ENCODE assay signal across 2 cellular contexts in the genomic region with DNA sequence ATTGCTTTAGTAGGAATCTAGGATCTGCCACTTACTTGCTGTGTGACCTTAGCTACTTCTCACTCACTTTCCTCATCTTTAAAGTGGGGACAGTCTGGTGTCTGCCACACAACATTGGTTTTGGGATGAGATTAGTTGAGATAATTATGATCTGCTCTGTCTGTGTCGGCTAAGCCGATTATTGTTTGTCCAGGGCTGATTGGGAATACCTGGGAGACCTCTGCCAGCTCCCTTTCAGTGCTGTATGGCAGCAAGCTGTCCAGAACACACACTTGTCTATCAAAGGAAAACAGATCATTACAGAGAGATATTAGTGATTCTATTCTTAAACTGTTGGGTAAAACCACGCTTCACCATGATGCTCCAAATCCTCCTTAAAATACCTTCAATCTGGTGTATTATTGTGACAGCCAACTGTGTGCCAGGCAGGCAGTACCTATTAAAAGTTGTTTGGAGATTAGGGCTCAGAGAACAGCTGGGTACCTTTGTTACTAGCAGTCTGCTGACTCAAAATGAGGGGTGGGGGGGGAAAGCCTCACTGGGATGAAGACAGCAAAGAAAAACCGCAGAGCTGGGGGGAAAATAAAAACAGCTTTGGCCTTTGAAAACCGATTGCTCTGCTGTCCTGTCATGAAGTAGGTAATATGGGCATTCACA.
TF ChIP-seq lines count a peak whose summit lies in the region.

No MANE protein-coding gene starts in this region.

TF ChIP-seq in GM23338, 12 proteins besides CTCF, POLR2A, EP300 and RAD21 (continued from another document):
- TF ChIP-seq, protein P1, sequence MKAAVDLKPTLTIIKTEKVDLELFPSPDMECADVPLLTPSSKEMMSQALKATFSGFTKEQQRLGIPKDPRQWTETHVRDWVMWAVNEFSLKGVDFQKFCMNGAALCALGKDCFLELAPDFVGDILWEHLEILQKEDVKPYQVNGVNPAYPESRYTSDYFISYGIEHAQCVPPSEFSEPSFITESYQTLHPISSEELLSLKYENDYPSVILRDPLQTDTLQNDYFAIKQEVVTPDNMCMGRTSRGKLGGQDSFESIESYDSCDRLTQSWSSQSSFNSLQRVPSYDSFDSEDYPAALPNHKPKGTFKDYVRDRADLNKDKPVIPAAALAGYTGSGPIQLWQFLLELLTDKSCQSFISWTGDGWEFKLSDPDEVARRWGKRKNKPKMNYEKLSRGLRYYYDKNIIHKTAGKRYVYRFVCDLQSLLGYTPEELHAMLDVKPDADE (IDR thresholded peaks at IDR 0.05) = no peak
- TF ChIP-seq CREB1 (CRISPR knock-in tag; IDR thresholded peaks at IDR 0.05; ENCODE audit: low read depth) = no peak
- TF ChIP-seq JUNB (IDR thresholded peaks at IDR 0.05; ENCODE audit: unreplicated experiment) = no peak
- TF ChIP-seq ZNF114 (CRISPR knock-in tag; IDR thresholded peaks at IDR 0.05) = no peak
- TF ChIP-seq EZH2phosphoT487 (IDR thresholded peaks at IDR 0.05; ENCODE audit: unreplicated experiment) = no peak
- no peak for TF ChIP-seq NANOG (IDR thresholded peaks at IDR 0.05; ENCODE audit: borderline replicate concordance)
- TF ChIP-seq, protein P2, sequence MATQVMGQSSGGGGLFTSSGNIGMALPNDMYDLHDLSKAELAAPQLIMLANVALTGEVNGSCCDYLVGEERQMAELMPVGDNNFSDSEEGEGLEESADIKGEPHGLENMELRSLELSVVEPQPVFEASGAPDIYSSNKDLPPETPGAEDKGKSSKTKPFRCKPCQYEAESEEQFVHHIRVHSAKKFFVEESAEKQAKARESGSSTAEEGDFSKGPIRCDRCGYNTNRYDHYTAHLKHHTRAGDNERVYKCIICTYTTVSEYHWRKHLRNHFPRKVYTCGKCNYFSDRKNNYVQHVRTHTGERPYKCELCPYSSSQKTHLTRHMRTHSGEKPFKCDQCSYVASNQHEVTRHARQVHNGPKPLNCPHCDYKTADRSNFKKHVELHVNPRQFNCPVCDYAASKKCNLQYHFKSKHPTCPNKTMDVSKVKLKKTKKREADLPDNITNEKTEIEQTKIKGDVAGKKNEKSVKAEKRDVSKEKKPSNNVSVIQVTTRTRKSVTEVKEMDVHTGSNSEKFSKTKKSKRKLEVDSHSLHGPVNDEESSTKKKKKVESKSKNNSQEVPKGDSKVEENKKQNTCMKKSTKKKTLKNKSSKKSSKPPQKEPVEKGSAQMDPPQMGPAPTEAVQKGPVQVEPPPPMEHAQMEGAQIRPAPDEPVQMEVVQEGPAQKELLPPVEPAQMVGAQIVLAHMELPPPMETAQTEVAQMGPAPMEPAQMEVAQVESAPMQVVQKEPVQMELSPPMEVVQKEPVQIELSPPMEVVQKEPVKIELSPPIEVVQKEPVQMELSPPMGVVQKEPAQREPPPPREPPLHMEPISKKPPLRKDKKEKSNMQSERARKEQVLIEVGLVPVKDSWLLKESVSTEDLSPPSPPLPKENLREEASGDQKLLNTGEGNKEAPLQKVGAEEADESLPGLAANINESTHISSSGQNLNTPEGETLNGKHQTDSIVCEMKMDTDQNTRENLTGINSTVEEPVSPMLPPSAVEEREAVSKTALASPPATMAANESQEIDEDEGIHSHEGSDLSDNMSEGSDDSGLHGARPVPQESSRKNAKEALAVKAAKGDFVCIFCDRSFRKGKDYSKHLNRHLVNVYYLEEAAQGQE (IDR thresholded peaks at IDR 0.05; ENCODE audit: unreplicated experiment) = no peak
- no peak for TF ChIP-seq STAT1 (IDR thresholded peaks at IDR 0.05; ENCODE audit: unreplicated experiment)

TF ChIP-seq in WTC11, 78 proteins besides CTCF, POLR2A, EP300 and RAD21 (continued from another document and continues in another):
- TF ChIP-seq, protein P3, sequence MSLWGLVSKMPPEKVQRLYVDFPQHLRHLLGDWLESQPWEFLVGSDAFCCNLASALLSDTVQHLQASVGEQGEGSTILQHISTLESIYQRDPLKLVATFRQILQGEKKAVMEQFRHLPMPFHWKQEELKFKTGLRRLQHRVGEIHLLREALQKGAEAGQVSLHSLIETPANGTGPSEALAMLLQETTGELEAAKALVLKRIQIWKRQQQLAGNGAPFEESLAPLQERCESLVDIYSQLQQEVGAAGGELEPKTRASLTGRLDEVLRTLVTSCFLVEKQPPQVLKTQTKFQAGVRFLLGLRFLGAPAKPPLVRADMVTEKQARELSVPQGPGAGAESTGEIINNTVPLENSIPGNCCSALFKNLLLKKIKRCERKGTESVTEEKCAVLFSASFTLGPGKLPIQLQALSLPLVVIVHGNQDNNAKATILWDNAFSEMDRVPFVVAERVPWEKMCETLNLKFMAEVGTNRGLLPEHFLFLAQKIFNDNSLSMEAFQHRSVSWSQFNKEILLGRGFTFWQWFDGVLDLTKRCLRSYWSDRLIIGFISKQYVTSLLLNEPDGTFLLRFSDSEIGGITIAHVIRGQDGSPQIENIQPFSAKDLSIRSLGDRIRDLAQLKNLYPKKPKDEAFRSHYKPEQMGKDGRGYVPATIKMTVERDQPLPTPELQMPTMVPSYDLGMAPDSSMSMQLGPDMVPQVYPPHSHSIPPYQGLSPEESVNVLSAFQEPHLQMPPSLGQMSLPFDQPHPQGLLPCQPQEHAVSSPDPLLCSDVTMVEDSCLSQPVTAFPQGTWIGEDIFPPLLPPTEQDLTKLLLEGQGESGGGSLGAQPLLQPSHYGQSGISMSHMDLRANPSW (CRISPR knock-in tag; conservative IDR thresholded peaks at IDR 0.05; ENCODE audit: low read depth) = no peak
- no peak for TF ChIP-seq FOXP1 (CRISPR knock-in tag; IDR thresholded peaks at IDR 0.05; ENCODE audit: borderline replicate concordance)
- TF ChIP-seq CBFB (CRISPR knock-in tag; IDR thresholded peaks at IDR 0.05; ENCODE audit: low read depth) = no peak
- TF ChIP-seq, protein P4, sequence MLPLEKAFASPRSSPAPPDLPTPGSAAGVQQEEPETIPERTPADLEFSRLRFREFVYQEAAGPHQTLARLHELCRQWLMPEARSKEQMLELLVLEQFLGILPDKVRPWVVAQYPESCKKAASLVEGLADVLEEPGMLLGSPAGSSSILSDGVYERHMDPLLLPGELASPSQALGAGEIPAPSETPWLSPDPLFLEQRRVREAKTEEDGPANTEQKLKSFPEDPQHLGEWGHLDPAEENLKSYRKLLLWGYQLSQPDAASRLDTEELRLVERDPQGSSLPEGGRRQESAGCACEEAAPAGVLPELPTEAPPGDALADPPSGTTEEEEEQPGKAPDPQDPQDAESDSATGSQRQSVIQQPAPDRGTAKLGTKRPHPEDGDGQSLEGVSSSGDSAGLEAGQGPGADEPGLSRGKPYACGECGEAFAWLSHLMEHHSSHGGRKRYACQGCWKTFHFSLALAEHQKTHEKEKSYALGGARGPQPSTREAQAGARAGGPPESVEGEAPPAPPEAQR (CRISPR knock-in tag; IDR thresholded peaks at IDR 0.05) = no peak
- TF ChIP-seq, protein P5, sequence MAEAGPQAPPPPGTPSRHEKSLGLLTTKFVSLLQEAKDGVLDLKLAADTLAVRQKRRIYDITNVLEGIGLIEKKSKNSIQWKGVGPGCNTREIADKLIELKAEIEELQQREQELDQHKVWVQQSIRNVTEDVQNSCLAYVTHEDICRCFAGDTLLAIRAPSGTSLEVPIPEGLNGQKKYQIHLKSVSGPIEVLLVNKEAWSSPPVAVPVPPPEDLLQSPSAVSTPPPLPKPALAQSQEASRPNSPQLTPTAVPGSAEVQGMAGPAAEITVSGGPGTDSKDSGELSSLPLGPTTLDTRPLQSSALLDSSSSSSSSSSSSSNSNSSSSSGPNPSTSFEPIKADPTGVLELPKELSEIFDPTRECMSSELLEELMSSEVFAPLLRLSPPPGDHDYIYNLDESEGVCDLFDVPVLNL (CRISPR knock-in tag; IDR thresholded peaks at IDR 0.05; ENCODE audit: borderline replicate concordance, low read depth) = no peak
- no peak for TF ChIP-seq JAZF1 (CRISPR knock-in tag; IDR thresholded peaks at IDR 0.05)
- no peak for TF ChIP-seq NR1H2 (CRISPR knock-in tag; IDR thresholded peaks at IDR 0.05)
- TF ChIP-seq MYBL2 (CRISPR knock-in tag; IDR thresholded peaks at IDR 0.05) = no peak
- TF ChIP-seq, protein P6, sequence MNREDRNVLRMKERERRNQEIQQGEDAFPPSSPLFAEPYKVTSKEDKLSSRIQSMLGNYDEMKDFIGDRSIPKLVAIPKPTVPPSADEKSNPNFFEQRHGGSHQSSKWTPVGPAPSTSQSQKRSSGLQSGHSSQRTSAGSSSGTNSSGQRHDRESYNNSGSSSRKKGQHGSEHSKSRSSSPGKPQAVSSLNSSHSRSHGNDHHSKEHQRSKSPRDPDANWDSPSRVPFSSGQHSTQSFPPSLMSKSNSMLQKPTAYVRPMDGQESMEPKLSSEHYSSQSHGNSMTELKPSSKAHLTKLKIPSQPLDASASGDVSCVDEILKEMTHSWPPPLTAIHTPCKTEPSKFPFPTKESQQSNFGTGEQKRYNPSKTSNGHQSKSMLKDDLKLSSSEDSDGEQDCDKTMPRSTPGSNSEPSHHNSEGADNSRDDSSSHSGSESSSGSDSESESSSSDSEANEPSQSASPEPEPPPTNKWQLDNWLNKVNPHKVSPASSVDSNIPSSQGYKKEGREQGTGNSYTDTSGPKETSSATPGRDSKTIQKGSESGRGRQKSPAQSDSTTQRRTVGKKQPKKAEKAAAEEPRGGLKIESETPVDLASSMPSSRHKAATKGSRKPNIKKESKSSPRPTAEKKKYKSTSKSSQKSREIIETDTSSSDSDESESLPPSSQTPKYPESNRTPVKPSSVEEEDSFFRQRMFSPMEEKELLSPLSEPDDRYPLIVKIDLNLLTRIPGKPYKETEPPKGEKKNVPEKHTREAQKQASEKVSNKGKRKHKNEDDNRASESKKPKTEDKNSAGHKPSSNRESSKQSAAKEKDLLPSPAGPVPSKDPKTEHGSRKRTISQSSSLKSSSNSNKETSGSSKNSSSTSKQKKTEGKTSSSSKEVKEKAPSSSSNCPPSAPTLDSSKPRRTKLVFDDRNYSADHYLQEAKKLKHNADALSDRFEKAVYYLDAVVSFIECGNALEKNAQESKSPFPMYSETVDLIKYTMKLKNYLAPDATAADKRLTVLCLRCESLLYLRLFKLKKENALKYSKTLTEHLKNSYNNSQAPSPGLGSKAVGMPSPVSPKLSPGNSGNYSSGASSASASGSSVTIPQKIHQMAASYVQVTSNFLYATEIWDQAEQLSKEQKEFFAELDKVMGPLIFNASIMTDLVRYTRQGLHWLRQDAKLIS (CRISPR knock-in tag; IDR thresholded peaks at IDR 0.05; ENCODE audit: borderline replicate concordance) = no peak
- TF ChIP-seq, protein P7, sequence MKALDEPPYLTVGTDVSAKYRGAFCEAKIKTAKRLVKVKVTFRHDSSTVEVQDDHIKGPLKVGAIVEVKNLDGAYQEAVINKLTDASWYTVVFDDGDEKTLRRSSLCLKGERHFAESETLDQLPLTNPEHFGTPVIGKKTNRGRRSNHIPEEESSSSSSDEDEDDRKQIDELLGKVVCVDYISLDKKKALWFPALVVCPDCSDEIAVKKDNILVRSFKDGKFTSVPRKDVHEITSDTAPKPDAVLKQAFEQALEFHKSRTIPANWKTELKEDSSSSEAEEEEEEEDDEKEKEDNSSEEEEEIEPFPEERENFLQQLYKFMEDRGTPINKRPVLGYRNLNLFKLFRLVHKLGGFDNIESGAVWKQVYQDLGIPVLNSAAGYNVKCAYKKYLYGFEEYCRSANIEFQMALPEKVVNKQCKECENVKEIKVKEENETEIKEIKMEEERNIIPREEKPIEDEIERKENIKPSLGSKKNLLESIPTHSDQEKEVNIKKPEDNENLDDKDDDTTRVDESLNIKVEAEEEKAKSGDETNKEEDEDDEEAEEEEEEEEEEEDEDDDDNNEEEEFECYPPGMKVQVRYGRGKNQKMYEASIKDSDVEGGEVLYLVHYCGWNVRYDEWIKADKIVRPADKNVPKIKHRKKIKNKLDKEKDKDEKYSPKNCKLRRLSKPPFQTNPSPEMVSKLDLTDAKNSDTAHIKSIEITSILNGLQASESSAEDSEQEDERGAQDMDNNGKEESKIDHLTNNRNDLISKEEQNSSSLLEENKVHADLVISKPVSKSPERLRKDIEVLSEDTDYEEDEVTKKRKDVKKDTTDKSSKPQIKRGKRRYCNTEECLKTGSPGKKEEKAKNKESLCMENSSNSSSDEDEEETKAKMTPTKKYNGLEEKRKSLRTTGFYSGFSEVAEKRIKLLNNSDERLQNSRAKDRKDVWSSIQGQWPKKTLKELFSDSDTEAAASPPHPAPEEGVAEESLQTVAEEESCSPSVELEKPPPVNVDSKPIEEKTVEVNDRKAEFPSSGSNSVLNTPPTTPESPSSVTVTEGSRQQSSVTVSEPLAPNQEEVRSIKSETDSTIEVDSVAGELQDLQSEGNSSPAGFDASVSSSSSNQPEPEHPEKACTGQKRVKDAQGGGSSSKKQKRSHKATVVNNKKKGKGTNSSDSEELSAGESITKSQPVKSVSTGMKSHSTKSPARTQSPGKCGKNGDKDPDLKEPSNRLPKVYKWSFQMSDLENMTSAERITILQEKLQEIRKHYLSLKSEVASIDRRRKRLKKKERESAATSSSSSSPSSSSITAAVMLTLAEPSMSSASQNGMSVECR (CRISPR knock-in tag; IDR thresholded peaks at IDR 0.05; ENCODE audit: borderline replicate concordance) = no peak
- no peak for TF ChIP-seq CREB1 (CRISPR knock-in tag; IDR thresholded peaks at IDR 0.05)
- no peak for TF ChIP-seq SMAD3 (CRISPR knock-in tag; IDR thresholded peaks at IDR 0.05; ENCODE audit: borderline replicate concordance)
- TF ChIP-seq, protein P8, sequence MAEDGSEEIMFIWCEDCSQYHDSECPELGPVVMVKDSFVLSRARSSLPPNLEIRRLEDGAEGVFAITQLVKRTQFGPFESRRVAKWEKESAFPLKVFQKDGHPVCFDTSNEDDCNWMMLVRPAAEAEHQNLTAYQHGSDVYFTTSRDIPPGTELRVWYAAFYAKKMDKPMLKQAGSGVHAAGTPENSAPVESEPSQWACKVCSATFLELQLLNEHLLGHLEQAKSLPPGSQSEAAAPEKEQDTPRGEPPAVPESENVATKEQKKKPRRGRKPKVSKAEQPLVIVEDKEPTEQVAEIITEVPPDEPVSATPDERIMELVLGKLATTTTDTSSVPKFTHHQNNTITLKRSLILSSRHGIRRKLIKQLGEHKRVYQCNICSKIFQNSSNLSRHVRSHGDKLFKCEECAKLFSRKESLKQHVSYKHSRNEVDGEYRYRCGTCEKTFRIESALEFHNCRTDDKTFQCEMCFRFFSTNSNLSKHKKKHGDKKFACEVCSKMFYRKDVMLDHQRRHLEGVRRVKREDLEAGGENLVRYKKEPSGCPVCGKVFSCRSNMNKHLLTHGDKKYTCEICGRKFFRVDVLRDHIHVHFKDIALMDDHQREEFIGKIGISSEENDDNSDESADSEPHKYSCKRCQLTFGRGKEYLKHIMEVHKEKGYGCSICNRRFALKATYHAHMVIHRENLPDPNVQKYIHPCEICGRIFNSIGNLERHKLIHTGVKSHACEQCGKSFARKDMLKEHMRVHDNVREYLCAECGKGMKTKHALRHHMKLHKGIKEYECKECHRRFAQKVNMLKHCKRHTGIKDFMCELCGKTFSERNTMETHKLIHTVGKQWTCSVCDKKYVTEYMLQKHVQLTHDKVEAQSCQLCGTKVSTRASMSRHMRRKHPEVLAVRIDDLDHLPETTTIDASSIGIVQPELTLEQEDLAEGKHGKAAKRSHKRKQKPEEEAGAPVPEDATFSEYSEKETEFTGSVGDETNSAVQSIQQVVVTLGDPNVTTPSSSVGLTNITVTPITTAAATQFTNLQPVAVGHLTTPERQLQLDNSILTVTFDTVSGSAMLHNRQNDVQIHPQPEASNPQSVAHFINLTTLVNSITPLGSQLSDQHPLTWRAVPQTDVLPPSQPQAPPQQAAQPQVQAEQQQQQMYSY (CRISPR knock-in tag; IDR thresholded peaks at IDR 0.05) = no peak
- TF ChIP-seq, protein P9, sequence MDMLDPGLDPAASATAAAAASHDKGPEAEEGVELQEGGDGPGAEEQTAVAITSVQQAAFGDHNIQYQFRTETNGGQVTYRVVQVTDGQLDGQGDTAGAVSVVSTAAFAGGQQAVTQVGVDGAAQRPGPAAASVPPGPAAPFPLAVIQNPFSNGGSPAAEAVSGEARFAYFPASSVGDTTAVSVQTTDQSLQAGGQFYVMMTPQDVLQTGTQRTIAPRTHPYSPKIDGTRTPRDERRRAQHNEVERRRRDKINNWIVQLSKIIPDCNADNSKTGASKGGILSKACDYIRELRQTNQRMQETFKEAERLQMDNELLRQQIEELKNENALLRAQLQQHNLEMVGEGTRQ (CRISPR knock-in tag; IDR thresholded peaks at IDR 0.05) = no peak
